In genomic region chr10:4947635-4948596, GRCh38 we compare ENCODE assay signal across 10 cellular contexts. TPM values are rescaled to one million over a fixed set of nuclear protein-coding genes. Genes with fewer than 3 reads are reported as not detected.
DNase-seq lines count a peak whose midpoint lies in the region; ATAC-seq, FAIRE-seq and TF ChIP-seq lines count a peak whose summit lies in the region.
"Had no signal": no experiment of that assay in that cellular context is flagged by ENCODE, and none has a peak within 500 bp of the region (broad histone marks: within the 10 kb centered on the region; RNA-seq: fewer than 3 reads in every experiment).

No MANE protein-coding gene starts in this region.

- H2AFZ ChIP-seq in endothelial cell of umbilical vein (ENCODE audit: low read depth, low read length), result peak overlapping the region; percentile 70

- intact Hi-C loops in endothelial cell of umbilical vein (cut with micrococcal nuclease), result no loop called here

- no TSS peak for BruUV-seq in endothelial cell of umbilical vein (replicated peaks; lab: Mats Ljungman, UMichigan)

- dilution Hi-C loops in endothelial cell of umbilical vein (cut with MboI; ENCODE audit: extremely low pct_ligation_motif_present, low sequenced_read_pairs), result no loop called here

- CTCF ChIA-PET in endothelial cell of umbilical vein (lab: Charles Lee), result interaction anchor here (1.0 kb wide), 1 partner anchor 34 kb away, joined by 4 read pairs; no protein-coding TSS in a partner anchor

- no peak for FAIRE-seq in endothelial cell of umbilical vein (lab: Jason Lieb, UNC)

- H3K27ac ChIP-seq in endothelial cell of umbilical vein (ENCODE audit: insufficient read depth, low read depth, low read length), result no peak overlapping the region
- H3K27ac ChIP-seq: ovary had no signal

- TF ChIP-seq POLR2A in endothelial cell of umbilical vein (IDR thresholded peaks at IDR 0.05; ENCODE audit: low read depth, low read length), result no peak

- H3K36me3 ChIP-seq in MG63 (no peaks in the 10 kb centered on the region), endothelial cell of umbilical vein (ENCODE audit: control insufficient read depth in 2 of 2, extremely low read depth in 1 of 2, insufficient read depth in 2 of 2, low read length in 2 of 2) (no peaks in the 10 kb centered on the region)
- H3K36me3 ChIP-seq: ovary had no signal

- no peaks in the 10 kb centered on the region for H4K20me1 ChIP-seq in endothelial cell of umbilical vein (replicated peaks; ENCODE audit: control insufficient read depth, extremely low read depth, insufficient read depth, low read length)

- H3K4me3 ChIP-seq in MG63 (no peak overlapping the region), endothelial cell of umbilical vein (replicated peaks in 1 of 3; ENCODE audit: insufficient read depth in 1 of 3, low read depth in 1 of 3, low read length in 3 of 3) (no peak overlapping the region)
- H3K4me3 ChIP-seq: ovary had no signal

- H3K27me3 ChIP-seq in MG63, result no peaks in the 10 kb centered on the region
- H3K27me3 ChIP-seq in endothelial cell of umbilical vein (ENCODE audit: control insufficient read depth in 2 of 2, insufficient read depth in 2 of 2, low read length in 2 of 2), result no peaks in the 10 kb centered on the region
- H3K27me3 ChIP-seq: ovary had no signal

- no peak for TF ChIP-seq CTCF in endothelial cell of umbilical vein (IDR thresholded peaks at IDR 0.05; ENCODE audit: extremely low read depth in 1 of 2, insufficient read depth in 1 of 2, low read depth in 1 of 2, low read length in 2 of 2)

- H3K9me3 ChIP-seq in MG63 (no peaks in the 10 kb centered on the region), endothelial cell of umbilical vein (replicated peaks; ENCODE audit: control insufficient read depth, insufficient read depth, low read length) (no peaks in the 10 kb centered on the region)
- H3K9me3 ChIP-seq: ovary had no signal

- peak; percentile 85 for DNase-seq in A172 (ENCODE audit: low spot score)
- DNase-seq in MG63, result peak; percentile 62
- DNase-seq in endothelial cell of umbilical vein (ENCODE audit: low read depth, low spot score), result peak; percentile 45
- DNase-seq in medulla oblongata (ENCODE audit: extremely low spot score), result peak; percentile 47

- POLR2A ChIA-PET in endothelial cell of umbilical vein (lab: Charles Lee), result no interaction called here

- H3K9ac ChIP-seq in endothelial cell of umbilical vein (replicated peaks; ENCODE audit: extremely low read depth, insufficient read depth, low read length), result no peak overlapping the region

- H3K79me2 ChIP-seq in endothelial cell of umbilical vein (ENCODE audit: control insufficient read depth, insufficient read depth, low read length), result no peaks in the 10 kb centered on the region

- no peak for ATAC-seq in GM19324 (IDR thresholded peaks at IDR 0.05; ENCODE audit: low FRiP score, unreplicated experiment)
- no peak for ATAC-seq in GM19455 (IDR thresholded peaks at IDR 0.05; ENCODE audit: unreplicated experiment)
- no peak for ATAC-seq in HG02798 (IDR thresholded peaks at IDR 0.05; ENCODE audit: poor library complexity, unreplicated experiment)
- ATAC-seq in HG03159 (IDR thresholded peaks at IDR 0.05; ENCODE audit: unreplicated experiment), result no peak

- peaks cover 3% of the 10 kb centered on the region for H3K4me1 ChIP-seq in endothelial cell of umbilical vein (ENCODE audit: control insufficient read depth, extremely low read depth, insufficient read depth, low read length)

- no peak overlapping the region for H3K4me2 ChIP-seq in endothelial cell of umbilical vein (ENCODE audit: insufficient read depth, low read length)

- H3K9me1 ChIP-seq in endothelial cell of umbilical vein (replicated peaks; ENCODE audit: control insufficient read depth, extremely low read depth, insufficient read depth, low read length), result no peaks in the 10 kb centered on the region

TF ChIP-seq in endothelial cell of umbilical vein, 7 proteins besides CTCF, POLR2A, EP300 and RAD21:
- TF ChIP-seq FOS (IDR thresholded peaks at IDR 0.05; ENCODE audit: borderline replicate concordance, insufficient read depth, low read length) (peak; percentile 66), GATA2 (IDR thresholded peaks at IDR 0.05; ENCODE audit: insufficient read depth, insufficient read length, low read depth, low read length) (no peak), MYC (IDR thresholded peaks at IDR 0.05; ENCODE audit: low read depth, low read length) (no peak), MAX (IDR thresholded peaks at IDR 0.05; ENCODE audit: insufficient read depth, insufficient read length) (no peak), EZH2 (IDR thresholded peaks at IDR 0.05; ENCODE audit: borderline replicate concordance, low read depth, low read length, severe bottlenecking) (no peak), JUN (IDR thresholded peaks at IDR 0.05; ENCODE audit: borderline replicate concordance, insufficient read depth, insufficient read length, low read depth) (peak; percentile 60), POLR2AphosphoS5 (IDR thresholded peaks at IDR 0.05; ENCODE audit: insufficient read depth, low read depth, low read length) (no peak)

RNA-seq across cellular contexts. Expression of gene AKR1C1, which starts 15.3 kb away (rescaled TPM):
- total RNA-seq in A172 (2014; rRNA removed; shearing (Covaris generic)), result 28.1 and 68.3 TPM in 2 replicates
- 5.2 and 74.0 TPM in 2 replicates for total RNA-seq in MG63 (2014; rRNA removed; shearing (Covaris generic); ENCODE audit: low replicate concordance)
- total RNA-seq in endothelial cell of umbilical vein, result 1.6 and 5.5 TPM in 2 replicates
- 1.5 and 1.6 TPM in 2 replicates for polyA plus RNA-seq in endothelial cell of umbilical vein
- polyA plus RNA-seq in endothelial cell of umbilical vein (2011; cell fraction: cytosol; rRNA removed), result 1.7 and 1.9 TPM in 2 replicates
- polyA plus RNA-seq in endothelial cell of umbilical vein (2011; cell fraction: nucleus; rRNA removed), result 9.1 and 12.9 TPM in 2 replicates
- polyA plus RNA-seq in endothelial cell of umbilical vein (2012), result 0.54 and 0.87 TPM in 2 replicates
- 1.2 and 1.8 TPM in 2 replicates for polyA minus RNA-seq in endothelial cell of umbilical vein
- 1.8 TPM for polyA minus RNA-seq in endothelial cell of umbilical vein (2011; cell fraction: cytosol; rRNA and poly(A)+ RNA removed)
- 3.9 and 5.1 TPM in 2 replicates for polyA minus RNA-seq in endothelial cell of umbilical vein (2011; cell fraction: nucleus; rRNA and poly(A)+ RNA removed)
- polyA plus RNA-seq: IgD-negative memory B cell had no signal

RNA-seq across cellular contexts. Expression of gene AKR1C2, which starts 55.7 kb away (rescaled TPM):
- 50.4 and 186 TPM in 2 replicates for total RNA-seq in A172 (2014; rRNA removed; shearing (Covaris generic))
- total RNA-seq in MG63 (2014; rRNA removed; shearing (Covaris generic); ENCODE audit: low replicate concordance), result 0.94 and 2.5 TPM in 2 replicates
- 0.16 and 1.7 TPM in 2 replicates for total RNA-seq in endothelial cell of umbilical vein
- polyA plus RNA-seq in endothelial cell of umbilical vein, result 0.59 and 0.84 TPM in 2 replicates
- polyA plus RNA-seq in endothelial cell of umbilical vein (2011; cell fraction: cytosol; rRNA removed), result 0.49 and 0.52 TPM in 2 replicates
- polyA plus RNA-seq in endothelial cell of umbilical vein (2011; cell fraction: nucleus; rRNA removed), result 0.90 and 1.0 TPM in 2 replicates
- polyA plus RNA-seq in endothelial cell of umbilical vein (2012), result 0.13 and 0.38 TPM in 2 replicates
- polyA minus RNA-seq in endothelial cell of umbilical vein, result 0.19 and 0.40 TPM in 2 replicates
- 3.6 TPM for polyA minus RNA-seq in endothelial cell of umbilical vein (2011; cell fraction: cytosol; rRNA and poly(A)+ RNA removed)
- polyA minus RNA-seq in endothelial cell of umbilical vein (2011; cell fraction: nucleus; rRNA and poly(A)+ RNA removed), result 0.29 TPM in 1 of 2 replicates, not detected in the other
- polyA plus RNA-seq: IgD-negative memory B cell had no signal

Comparison
In these comparisons a context has a peak if more than half of its experiments do, and no peak if none do; other contexts are left out.
1. RNA of gene AKR1C2, which starts 55.7 kb away (total RNA-seq): 50.4 to 186 TPM in A172; 0.94 to 2.5 TPM in MG63 and 0.16 to 1.7 TPM in endothelial cell of umbilical vein; every median in the first group is over 10 times any median in the second.
2. Peak in every context shown above with its lines, with median percentiles within 50 percentile points of each other: DNase-seq.